In the genomic region with DNA sequence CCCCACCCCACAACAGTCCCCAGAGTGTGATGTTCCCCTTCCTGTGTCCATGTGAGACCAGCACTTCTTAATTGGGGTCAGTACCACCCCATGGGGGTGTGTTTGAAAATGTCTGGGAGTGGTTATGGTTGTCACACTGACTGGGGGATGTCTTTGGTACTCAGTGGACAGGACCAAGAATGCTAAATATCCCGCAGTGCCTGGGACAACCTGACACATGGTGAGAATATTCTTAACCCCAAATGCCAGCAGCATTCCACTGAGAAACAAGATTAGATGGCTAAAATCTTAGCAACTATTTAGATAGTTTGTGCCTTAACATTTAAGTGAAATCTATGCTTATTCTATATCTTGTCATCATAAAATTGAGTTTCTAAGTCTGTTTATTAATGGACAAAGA, we compare ENCODE assay signal across 26 cellular contexts.
"Had no signal": no experiment of that assay in that cellular context is flagged by ENCODE, and none has a peak within 500 bp of the region (broad histone marks: within the 10 kb centered on the region; RNA-seq: fewer than 3 reads in every experiment).

No MANE protein-coding gene starts in this region.

- H3K4me3 ChIP-seq: SK-N-MC had no signal

- ATAC-seq: activated CD8-positive, alpha-beta T cell treated with anti-CD3 and anti-CD28 coated beads for 36 hours; activated T-cell treated with anti-CD3 and anti-CD28 coated beads, Interleukin-2, amount 50 U/mL, for 72 hours; Panc1; Right ventricle myocardium inferior; T-cell had no signal

- DNase-seq: activated CD4-positive, CD25-positive, alpha-beta regulatory T cell; activated CD8-positive, alpha-beta memory T cell treated with anti-CD3 and anti-CD28 coated beads, Interleukin-2, amount 50 U/mL, for 4 hours; activated CD8-positive, alpha-beta T cell treated with anti-CD3 and anti-CD28 coated beads for 36 hours; activated gamma-delta T cell treated with Interleukin-2 at 50 U/mL for 16 hours; activated naive CD4-positive, alpha-beta T cell treated with anti-CD3 and anti-CD28 coated beads, Interleukin-2, amount 10 ng/mL, durations not matched to agents 7 days and 5 days; activated naive CD8-positive, alpha-beta T cell treated with anti-CD3 and anti-CD28 coated beads for 36 hours; activated T-cell treated with anti-CD3 and anti-CD28 coated beads, Interleukin-2, amount 50 U/mL, for 72 hours; anterior cingulate cortex; central memory CD4-positive, alpha-beta T cell; KG1; NCI-H1048; NCI-H1417; NCI-H1930; NCI-H2171 treated with DMSO at 0.1 percent for 48 hours; NCI-H345; NCI-H510A; NCI-H526 treated with DMSO at 0.1 percent for 48 hours; NCI-H82; OCI-M1; RPMI8226; T-cell; T-helper 2 cell; T1000 had no signal
